34 cellular contexts compared by ENCODE assay signal in the genomic region with DNA sequence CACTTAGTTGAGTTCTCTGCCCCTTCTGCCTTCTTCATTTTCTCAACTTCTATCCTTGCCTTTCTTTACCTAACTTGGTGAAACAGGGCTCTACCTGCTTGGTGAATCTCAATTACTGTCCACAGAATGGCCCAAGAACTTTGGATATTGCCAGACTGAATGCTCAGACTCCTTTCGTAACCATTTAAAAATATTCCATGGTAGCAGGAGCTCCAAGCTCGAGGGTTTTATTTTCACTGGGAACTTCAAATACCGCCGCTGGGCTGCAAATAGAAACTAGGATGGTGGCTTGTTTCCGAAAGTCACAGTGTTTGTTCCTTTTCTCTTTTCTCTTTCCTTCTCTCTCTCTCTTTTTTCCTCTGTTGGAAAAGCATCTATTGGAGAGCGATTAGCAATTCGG. TPM values are rescaled to one million over a fixed set of nuclear protein-coding genes. Genes with fewer than 3 reads are reported as not detected.
"Had no signal": no experiment of that assay in that cellular context is flagged by ENCODE, and none has a peak within 500 bp of the region (broad histone marks: within the 10 kb centered on the region; RNA-seq: fewer than 3 reads in every experiment).

No MANE protein-coding gene starts in this region.

- H3K36me3 ChIP-seq: cardiac muscle cell, WERI-Rb-1 had no signal

- H3K27me3 ChIP-seq: cardiac muscle cell had no signal

- H3K36me3 Mint-ChIP-seq: activated CD8-positive, alpha-beta memory T cell treated with anti-CD3 and anti-CD28 coated beads, Interleukin-2, amount 10 ng/mL, durations not matched to agents 7 days and 5 days; activated naive CD8-positive, alpha-beta T cell treated with anti-CD3 and anti-CD28 coated beads for 36 hours; T-cell had no signal

- H3K27ac Mint-ChIP-seq: activated CD4-positive, alpha-beta memory T cell treated with anti-CD3 and anti-CD28 coated beads, Interleukin-2, amount 10 ng/mL, durations not matched to agents 7 days and 5 days; activated CD8-positive, alpha-beta memory T cell treated with anti-CD3 and anti-CD28 coated beads, Interleukin-2, amount 10 ng/mL, durations not matched to agents 7 days and 5 days; activated naive CD8-positive, alpha-beta T cell treated with anti-CD3 and anti-CD28 coated beads for 36 hours; activated T-helper 17 cell treated with anti-CD3 and anti-CD28 coated beads, Interleukin-2, amount 50 U/mL, for 72 hours; T-cell had no signal

- H3K27ac ChIP-seq: cardiac muscle cell, PC-9, RWPE1, WERI-Rb-1 had no signal

- H3K4me3 Mint-ChIP-seq: activated CD4-positive, alpha-beta memory T cell treated with anti-CD3 and anti-CD28 coated beads, Interleukin-2, amount 10 ng/mL, durations not matched to agents 7 days and 5 days; activated CD8-positive, alpha-beta memory T cell treated with anti-CD3 and anti-CD28 coated beads, Interleukin-2, amount 10 ng/mL, durations not matched to agents 7 days and 5 days; activated naive CD8-positive, alpha-beta T cell treated with anti-CD3 and anti-CD28 coated beads for 36 hours; activated T-helper 17 cell treated with anti-CD3 and anti-CD28 coated beads, Interleukin-2, amount 50 U/mL, for 72 hours; T-cell had no signal

- DNase-seq: activated CD4-positive, alpha-beta memory T cell treated with anti-CD3 and anti-CD28 coated beads, Interleukin-2, amount 10 ng/mL, durations not matched to agents 7 days and 5 days; activated CD4-positive, alpha-beta T cell treated with anti-CD3 and anti-CD28 coated beads for 1 hour; activated CD4-positive, alpha-beta T cell treated with anti-CD3 and anti-CD28 coated beads for 48 hours; activated CD4-positive, CD25-positive, alpha-beta regulatory T cell; activated CD8-positive, alpha-beta memory T cell treated with anti-CD3 and anti-CD28 coated beads for 24 hours; activated CD8-positive, alpha-beta memory T cell treated with anti-CD3 and anti-CD28 coated beads, Interleukin-2, amount 10 ng/mL, durations not matched to agents 7 days and 5 days; activated CD8-positive, alpha-beta memory T cell treated with anti-CD3 and anti-CD28 coated beads, Interleukin-2, amount 50 U/mL, for 48 hours; activated effector memory CD4-positive, alpha-beta T cell treated with anti-CD3 and anti-CD28 coated beads, Interleukin-2, amount 50 U/mL, for 16 hours; activated naive CD4-positive, alpha-beta T cell; activated naive CD4-positive, alpha-beta T cell treated with anti-CD3 and anti-CD28 coated beads, Interleukin-2, amount 50 U/mL, for 16 hours; activated naive CD8-positive, alpha-beta T cell treated with anti-CD3 and anti-CD28 coated beads for 36 hours; activated T-cell treated with anti-CD3 and anti-CD28 coated beads, Interleukin-2, amount 50 U/mL, for 48 hours; amniotic stem cell; Karpas-422; KBM-7; NCI-H1048; NCI-H1105 treated with DMSO at 0.1 percent for 48 hours; NCI-H1436 treated with DMSO at 0.1 percent for 48 hours; NCI-H1694 treated with DMSO at 0.1 percent for 48 hours; NCI-H2029; NCI-H510A; NCI-H526; NCI-H748 treated with DMSO at 0.1 percent for 48 hours; PC-9; SIG-M5; T-cell; T-helper 2 cell; T1000; WERI-Rb-1 had no signal

- H3K4me2 ChIP-seq: PC-9 had no signal

- H3K4me1 Mint-ChIP-seq: activated CD4-positive, alpha-beta memory T cell treated with anti-CD3 and anti-CD28 coated beads, Interleukin-2, amount 10 ng/mL, durations not matched to agents 7 days and 5 days; activated CD8-positive, alpha-beta memory T cell treated with anti-CD3 and anti-CD28 coated beads, Interleukin-2, amount 10 ng/mL, durations not matched to agents 7 days and 5 days; activated naive CD8-positive, alpha-beta T cell treated with anti-CD3 and anti-CD28 coated beads for 36 hours; activated T-helper 17 cell treated with anti-CD3 and anti-CD28 coated beads, Interleukin-2, amount 50 U/mL, for 72 hours; T-cell had no signal

- H2AFZ ChIP-seq: PC-9 had no signal

- ATAC-seq: activated CD8-positive, alpha-beta memory T cell treated with anti-CD3 and anti-CD28 coated beads, Interleukin-2, amount 10 ng/mL, durations not matched to agents 7 days and 5 days; activated T-helper 17 cell treated with anti-CD3 and anti-CD28 coated beads, Interleukin-2, amount 50 U/mL, for 72 hours; Right ventricle myocardium inferior; SK-N-SH treated with all-trans-retinoic acid at 6 μM for 48 hours; T-cell had no signal

- H3K4me3 ChIP-seq: cardiac muscle cell, PC-9 had no signal

- H3K9me3 Mint-ChIP-seq: activated CD4-positive, alpha-beta memory T cell treated with anti-CD3 and anti-CD28 coated beads, Interleukin-2, amount 10 ng/mL, durations not matched to agents 7 days and 5 days; activated naive CD8-positive, alpha-beta T cell treated with anti-CD3 and anti-CD28 coated beads for 36 hours; activated T-helper 17 cell treated with anti-CD3 and anti-CD28 coated beads, Interleukin-2, amount 50 U/mL, for 72 hours; T-cell had no signal

RNA-seq across cellular contexts. Expression of gene TMEM100, which starts 13.2 kb away (rescaled TPM):
- total RNA-seq: activated CD4-positive, alpha-beta memory T cell treated with anti-CD3 and anti-CD28 coated beads, Interleukin-2, amount 10 ng/mL, durations not matched to agents 7 days and 5 days; activated CD8-positive, alpha-beta memory T cell treated with anti-CD3 and anti-CD28 coated beads, Interleukin-2, amount 10 ng/mL, durations not matched to agents 7 days and 5 days; activated naive CD8-positive, alpha-beta T cell treated with anti-CD3 and anti-CD28 coated beads for 36 hours; activated T-helper 17 cell treated with anti-CD3 and anti-CD28 coated beads, Interleukin-2, amount 50 U/mL, for 72 hours; PC-9 had no signal
- polyA plus RNA-seq: cardiac muscle cell had no signal
